In the genomic region with DNA sequence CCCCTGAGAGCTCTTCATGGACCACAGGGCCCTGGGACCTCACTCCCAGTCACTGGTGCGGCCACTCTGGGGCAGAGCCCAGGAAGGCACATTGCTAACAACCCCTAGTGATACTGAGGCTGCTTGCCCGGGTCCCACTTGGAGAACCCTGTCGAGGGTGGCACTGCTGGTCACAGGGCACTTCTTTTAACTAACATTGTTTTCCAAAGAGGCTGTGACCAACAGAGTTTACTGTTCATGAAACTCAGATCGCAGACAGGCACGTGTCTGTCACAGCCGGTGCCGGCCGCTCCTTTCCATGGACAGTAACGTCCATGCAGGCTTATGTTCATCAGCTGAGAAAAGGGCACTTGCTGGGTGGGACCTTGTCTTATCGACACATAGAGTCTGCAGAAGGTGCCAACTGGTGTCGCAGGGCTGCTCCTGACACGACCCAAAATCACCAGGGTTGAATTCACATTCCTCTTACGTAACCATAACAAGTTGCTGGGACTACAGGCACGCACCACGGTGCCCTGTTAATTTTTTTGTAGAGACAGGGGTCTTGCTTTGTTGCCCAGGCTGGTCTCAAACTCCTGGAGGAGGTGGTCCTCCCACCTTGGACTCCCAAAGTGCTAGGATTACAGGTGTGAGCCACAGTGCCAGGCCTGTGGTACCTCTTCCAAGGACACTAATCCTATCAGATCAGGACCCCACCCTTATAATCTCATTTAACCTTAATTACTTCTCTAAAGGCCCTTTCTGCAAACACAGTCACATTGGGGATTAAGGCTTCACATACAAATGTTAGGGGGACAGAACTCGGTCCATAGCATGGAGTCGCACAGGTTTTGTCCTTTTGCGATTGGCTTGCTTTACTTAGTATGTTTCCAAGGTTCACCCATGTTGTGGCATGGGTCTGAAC, we compare ENCODE assay signal across 8 cellular contexts. TPM values are rescaled to one million over a fixed set of nuclear protein-coding genes. Genes with fewer than 3 reads are reported as not detected.
DNase-seq lines count a peak whose midpoint lies in the region; ATAC-seq and TF ChIP-seq lines count a peak whose summit lies in the region.

No MANE protein-coding gene starts in this region.

- H3K27me3 Mint-ChIP-seq in nephron progenitor cell (ENCODE audit: low read depth, poor library complexity), result peaks cover 6% of the 10 kb centered on the region

- peaks cover 36% of the 10 kb centered on the region for H3K4me1 Mint-ChIP-seq in nephron progenitor cell

- no peaks in the 10 kb centered on the region for H3K27me3 ChIP-seq in MG63
- no peaks in the 10 kb centered on the region for H3K27me3 ChIP-seq in duodenal mucosa (ENCODE audit: control insufficient read depth in 1 of 2, insufficient read depth in 2 of 2, low read length in 2 of 2)

- peaks cover 14% of the 10 kb centered on the region for H3K36me3 Mint-ChIP-seq in nephron progenitor cell (ENCODE audit: low read depth)

- DNase-seq in MG63 (no peak), nephron progenitor cell (no peak), NCI-H187 treated with DMSO at 0.1 percent for 48 hours (lab: John Stamatoyannopoulos, UW) (no peak)

- no peak for TF ChIP-seq CTCF in C4-2B (conservative IDR thresholded peaks at IDR 0.05)
- no peak for TF ChIP-seq CTCF in nephron progenitor cell (IDR thresholded peaks at IDR 0.05)

- no peaks in the 10 kb centered on the region for H3K9me3 Mint-ChIP-seq in nephron progenitor cell

- H3K4me3 ChIP-seq in MG63 (peak overlapping the region; percentile 74), duodenal mucosa (ENCODE audit: low read depth in 1 of 2, low read length in 2 of 2) (peak overlapping the region; percentile 82 to 83)

- H3K27ac Mint-ChIP-seq in nephron progenitor cell, result no peak overlapping the region

- no peaks in the 10 kb centered on the region for H3K9me3 ChIP-seq in MG63
- H3K9me3 ChIP-seq in duodenal mucosa (ENCODE audit: control insufficient read depth in 1 of 2, low read length in 2 of 2), result no peaks in the 10 kb centered on the region

- no peaks in the 10 kb centered on the region; the same call in 1 of the 2 replicates for H3K36me3 ChIP-seq in MG63
- H3K36me3 ChIP-seq in duodenal mucosa (ENCODE audit: control insufficient read depth in 1 of 2, insufficient read depth in 2 of 2, low read length in 2 of 2), result peaks cover 9 to 15% of the 10 kb centered on the region in 2 donors

- peak overlapping the region; percentile 87 for H3K4me3 Mint-ChIP-seq in nephron progenitor cell

- H3K9ac ChIP-seq in duodenal mucosa (ENCODE audit: low read depth in 1 of 2, low read length in 2 of 2), result peak overlapping the region; percentile 68 to 80

- H3K4me1 ChIP-seq in duodenal mucosa (ENCODE audit: control insufficient read depth in 1 of 2, insufficient read depth in 2 of 2, low read length in 2 of 2), result peaks cover 18 to 25% of the 10 kb centered on the region in 2 donors

- H3K27ac ChIP-seq in C4-2B (peak overlapping the region; percentile 84), duodenal mucosa (ENCODE audit: low read depth, low read length) (no peak overlapping the region)

- ATAC-seq in HG02852 (IDR thresholded peaks at IDR 0.05; ENCODE audit: unreplicated experiment) (no peak), GM18517 (IDR thresholded peaks at IDR 0.05; ENCODE audit: unreplicated experiment) (no peak), HG02763 (IDR thresholded peaks at IDR 0.05; ENCODE audit: unreplicated experiment) (no peak)

RNA-seq across cellular contexts. Expression of gene ZC3H18, which starts 1.2 kb away (rescaled TPM):
- 10.9 and 13.2 TPM in 2 replicates for total RNA-seq in MG63 (2014; rRNA removed; shearing (Covaris generic); ENCODE audit: low replicate concordance)
